Comparison of ENCODE assay signal across 20 cellular contexts in the genomic region with DNA sequence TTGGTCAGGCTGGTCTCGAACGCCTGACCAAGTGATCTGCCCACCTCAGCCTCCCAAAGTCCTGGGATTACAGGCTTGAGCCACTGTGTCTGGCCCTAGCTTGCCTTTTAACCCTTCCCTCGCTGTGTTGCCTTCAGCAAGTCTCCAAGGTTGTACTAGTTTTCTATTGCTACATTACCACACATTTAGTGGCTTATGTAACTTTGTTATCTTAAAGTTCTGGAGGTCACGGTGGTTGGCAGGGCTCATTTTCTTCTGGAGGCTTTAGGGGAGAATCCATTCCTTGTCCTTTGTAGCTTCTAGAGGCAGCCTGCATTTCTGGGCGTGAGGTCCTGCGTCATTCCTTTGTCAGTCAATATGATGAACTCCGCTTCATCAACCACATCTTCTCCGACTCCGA. TPM values are rescaled to one million over a fixed set of nuclear protein-coding genes. Genes with fewer than 3 reads are reported as not detected.
A peak's percentile ranks its signal among the peaks of the same experiment; 100 is the strongest.
DNase-seq lines count a peak whose midpoint lies in the region; ATAC-seq and TF ChIP-seq lines count a peak whose summit lies in the region.
"Had no signal": no experiment of that assay in that cellular context is flagged by ENCODE, and none has a peak within 500 bp of the region (broad histone marks: within the 10 kb centered on the region; RNA-seq: fewer than 3 reads in every experiment).

No MANE protein-coding gene starts in this region.

- peaks cover 14% of the 10 kb centered on the region for H3K4me1 ChIP-seq in testis

- no peak for DNase-seq in CD4-positive, alpha-beta T cell
- no peak for DNase-seq in WTC11 (ENCODE audit: low spot score)
- DNase-seq in mesothelial cell of epicardium (ENCODE audit: low spot score in 2 of 2, unreplicated experiment in 2 of 2): no peak
- peak; percentile 83 for DNase-seq in testis
- no peak for DNase-seq in stimulated activated CD8-positive, alpha-beta memory T cell treated with anti-CD3 and anti-CD28 coated beads, Interleukin-4, amount 100 ng/mL, for 48 hours
- no peak for DNase-seq in NCI-H1694 (lab: John Stamatoyannopoulos, UW)
- no peak for DNase-seq in coronary artery (ENCODE audit: low spot score)
- DNase-seq: Calu3; CD8-positive, alpha-beta T cell; DMS153; MG63; NCI-H1417 treated with DMSO at 0.1 percent for 48 hours; NCI-H1930; NCI-H2227 treated with DMSO at 0.1 percent for 48 hours; NCI-H510A; SHP77 treated with DMSO at 0.1 percent for 48 hours had no signal

- peak overlapping the region; percentile 8 for H3K4me3 Mint-ChIP-seq in CD4-positive, alpha-beta T cell
- H3K4me3 Mint-ChIP-seq in WTC11 (no peak overlapping the region), mesothelial cell of epicardium (no peak overlapping the region)
- H3K4me3 Mint-ChIP-seq: CD8-positive, alpha-beta T cell had no signal

- no peaks in the 10 kb centered on the region for H3K36me3 ChIP-seq in testis (ENCODE audit: low read depth, missing control alignments)
- H3K36me3 ChIP-seq: HAP-1 had no signal

- peaks cover 15% of the 10 kb centered on the region for H3K36me3 Mint-ChIP-seq in CD4-positive, alpha-beta T cell (ENCODE audit: low read depth)
- H3K36me3 Mint-ChIP-seq in WTC11 (0 out of 2 replicates have a peak, but pooled peaks cover 3% of the 10 kb centered on the region), mesothelial cell of epicardium (no peaks in the 10 kb centered on the region)

- peaks cover 27% of the 10 kb centered on the region for H3K4me1 Mint-ChIP-seq in CD4-positive, alpha-beta T cell (ENCODE audit: low read depth)
- H3K4me1 Mint-ChIP-seq in WTC11 (peaks cover 30% of the 10 kb centered on the region), mesothelial cell of epicardium (peaks cover 18% of the 10 kb centered on the region)

- no peaks in the 10 kb centered on the region for H3K9me3 ChIP-seq in CD4-positive, alpha-beta T cell (ENCODE audit: control insufficient read depth, low read length)
- no peaks in the 10 kb centered on the region for H3K9me3 ChIP-seq in testis
- H3K9me3 ChIP-seq: HAP-1, MG63 had no signal

- peak overlapping the region; percentile 32 for H3K27ac Mint-ChIP-seq in CD4-positive, alpha-beta T cell
- H3K27ac Mint-ChIP-seq in WTC11 (peak overlapping the region; percentile 28; the same call in 1 of the 2 replicates), mesothelial cell of epicardium (peak overlapping the region; percentile 25)
- H3K27ac Mint-ChIP-seq: CD8-positive, alpha-beta T cell had no signal

- no peak for TF ChIP-seq CTCF in CD4-positive, alpha-beta T cell (IDR thresholded peaks at IDR 0.05)
- no peak for TF ChIP-seq CTCF in WTC11 (IDR thresholded peaks at IDR 0.05)
- no peak for TF ChIP-seq CTCF in mesothelial cell of epicardium (IDR thresholded peaks at IDR 0.05; ENCODE audit: unreplicated experiment)
- no peak for TF ChIP-seq CTCF in testis (IDR thresholded peaks at IDR 0.05)
- no peak for TF ChIP-seq CTCF in coronary artery (IDR thresholded peaks at IDR 0.05)

- WGBS in testis, 2 donors: 49 to 72% methylated on average over 9 of the region's 9 CpGs

- H3K27me3 Mint-ChIP-seq in CD4-positive, alpha-beta T cell: no peaks in the 10 kb centered on the region
- H3K27me3 Mint-ChIP-seq in WTC11 (ENCODE audit: low read depth): no peaks in the 10 kb centered on the region; the same call in 1 of the 2 replicates
- no peaks in the 10 kb centered on the region for H3K27me3 Mint-ChIP-seq in mesothelial cell of epicardium (ENCODE audit: low read depth)

- H3K4me3 ChIP-seq in testis (no peak overlapping the region), coronary artery (no peak overlapping the region)
- H3K4me3 ChIP-seq: HAP-1, K562, MG63, SK-N-MC had no signal

- intact Hi-C loops in CD4-positive, alpha-beta T cell (cut with DNase I, micrococcal nuclease): loop anchor here in 1 of 2 experiments (5.0 kb wide), 2 partner anchors 39 to 41 kb away; no protein-coding TSS in a partner anchor
- intact Hi-C loops in testis (cut with DNase I; ENCODE audit: low total_unique reads): no loop called here

- CTCF ChIA-PET in CD4-positive, alpha-beta T cell (lab: Charles Lee): interaction anchor here (1.2 to 2.7 kb wide), 2 partner anchors 17 kb away, joined by 5 to 6 read pairs; no protein-coding TSS in a partner anchor
- CTCF ChIA-PET in WTC11 (lab: Charles Lee): interaction anchor here (1.3 kb wide), 1 partner anchor 41 kb away, joined by 6 read pairs; no protein-coding TSS in a partner anchor

- POLR2A ChIA-PET in CD4-positive, alpha-beta T cell (lab: Charles Lee): no interaction called here
- POLR2A ChIA-PET in WTC11 (lab: Charles Lee): interaction anchor here (1.2 kb wide), 1 partner anchor 18 kb away, joined by 4 read pairs; no protein-coding TSS in a partner anchor

- ATAC-seq in CD4-positive, alpha-beta T cell (ENCODE audit: poor library complexity): no peak
- no peak for ATAC-seq in WTC11
- ATAC-seq: CD8-positive, alpha-beta T cell; K562 had no signal

- no peak overlapping the region for H3K27ac ChIP-seq in CD4-positive, alpha-beta T cell (ENCODE audit: low read depth, low read length)
- H3K27ac ChIP-seq in testis: peak overlapping the region in 1 of 2 donors; percentile 31
- H3K27ac ChIP-seq in coronary artery: no peak overlapping the region
- H3K27ac ChIP-seq: RWPE1, SK-N-MC had no signal

- H3K9me3 Mint-ChIP-seq in CD4-positive, alpha-beta T cell: no peaks in the 10 kb centered on the region
- H3K9me3 Mint-ChIP-seq in WTC11 (peaks cover 3% of the 10 kb centered on the region; the same call in 1 of the 2 replicates), mesothelial cell of epicardium (no peaks in the 10 kb centered on the region)
- H3K9me3 Mint-ChIP-seq: CD8-positive, alpha-beta T cell had no signal

- TF ChIP-seq POLR2A in testis (IDR thresholded peaks at IDR 0.05): no peak

- no peaks in the 10 kb centered on the region for H3K27me3 ChIP-seq in CD4-positive, alpha-beta T cell (ENCODE audit: control insufficient read depth, insufficient read depth, low read length)
- H3K27me3 ChIP-seq in testis: no peaks in the 10 kb centered on the region
- H3K27me3 ChIP-seq: MG63 had no signal

TF ChIP-seq in WTC11, 78 proteins besides CTCF, POLR2A, EP300 and RAD21 (continues in another document):
- TF ChIP-seq FOXP4 (CRISPR knock-in tag; IDR thresholded peaks at IDR 0.05) (no peak), USF2 (CRISPR knock-in tag; IDR thresholded peaks at IDR 0.05) (no peak), ZSCAN18 (CRISPR knock-in tag; IDR thresholded peaks at IDR 0.05) (no peak), ATF2 (CRISPR knock-in tag; IDR thresholded peaks at IDR 0.05; ENCODE audit: borderline replicate concordance, low read depth) (no peak), MYBL2 (CRISPR knock-in tag; IDR thresholded peaks at IDR 0.05) (no peak)

RNA-seq across cellular contexts. Expression of gene PRRC2B, which starts 2.9 kb away (rescaled TPM):
- 100 to 1,000 TPM; 256 to 268 TPM for total RNA-seq in CD4-positive, alpha-beta T cell
- total RNA-seq in WTC11 (2021): 272 to 314 TPM (median 311 TPM) in 3 replicates
- total RNA-seq in mesothelial cell of epicardium: 495 to 505 TPM (median 497 TPM) in 3 replicates
- 100 to 1,000 TPM; 175 to 213 TPM for total RNA-seq in testis
- 111 TPM for polyA plus RNA-seq in testis (ENCODE audit: insufficient read depth, low read depth, low replicate concordance)
